ENCODE assay signal across 1 cellular context in the genomic region with DNA sequence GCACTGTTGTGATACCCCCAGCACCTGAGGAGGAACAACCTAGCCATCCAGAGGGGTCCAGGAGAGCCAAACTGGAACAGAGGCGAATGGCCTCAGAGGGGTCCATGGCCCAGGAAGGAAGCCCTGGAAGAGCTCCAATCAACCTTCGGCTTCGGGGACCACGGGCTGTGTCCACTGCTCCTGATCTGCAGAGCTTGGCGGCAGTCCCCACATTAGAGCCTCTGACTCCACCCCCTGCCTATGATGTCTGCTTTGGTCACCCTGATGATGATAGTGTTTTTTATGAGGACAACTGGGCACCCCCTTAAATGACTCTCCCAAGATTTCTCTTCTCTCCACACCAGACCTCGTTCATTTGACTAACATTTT.
TF ChIP-seq lines count a peak whose summit lies in the region.

No MANE protein-coding gene starts in this region.

TF ChIP-seq in K562, 482 proteins besides CTCF, POLR2A, EP300 and RAD21:
- TF ChIP-seq CREB1 (IDR thresholded peaks at IDR 0.05) (peak; percentile 62), CREB1 (CRISPR knock-in tag; IDR thresholded peaks at IDR 0.05) (no peak), KAT2B (IDR thresholded peaks at IDR 0.05; ENCODE audit: low read depth, low read length) (no peak), NFXL1 (CRISPR knock-in tag; IDR thresholded peaks at IDR 0.05) (no peak), KHSRP (IDR thresholded peaks at IDR 0.05) (no peak), ZC3H4 (CRISPR knock-in tag; IDR thresholded peaks at IDR 0.05; ENCODE audit: borderline replicate concordance) (no peak), SMARCA5 (IDR thresholded peaks at IDR 0.05) (no peak), LARP7 (IDR thresholded peaks at IDR 0.05) (no peak), BRF1 (IDR thresholded peaks at IDR 0.05; ENCODE audit: borderline replicate concordance, extremely low read depth, insufficient read length) (no peak), RBM17 (IDR thresholded peaks at IDR 0.05; ENCODE audit: borderline replicate concordance, low read depth, low read length) (no peak)
TF ChIP-seq in K562: peak in this region for 1.
